Comparison of ENCODE assay signal across 8 cellular contexts in genomic region chr1:205812878-205813754, GRCh38. TPM values are rescaled to one million over a fixed set of nuclear protein-coding genes. Genes with fewer than 3 reads are reported as not detected.
DNase-seq lines count a peak whose midpoint lies in the region; ATAC-seq and TF ChIP-seq lines count a peak whose summit lies in the region.

TSS of gene SLC41A1 (minus strand) at chr1:205813198. CDS start at chr1:205810441, 2,757 bp downstream.

- 0 to 2% methylated on average over 34 to 38 of the region's 83 CpGs for WGBS in lower leg skin, 2 donors

- no peaks in the 10 kb centered on the region for H3K27me3 ChIP-seq in dorsolateral prefrontal cortex

- TF ChIP-seq CTCF in C4-2B (conservative IDR thresholded peaks at IDR 0.05) (no peak), dorsolateral prefrontal cortex (IDR thresholded peaks at IDR 0.05 in 54 of 56, conservative IDR thresholded peaks at IDR 0.05 in 2 of 56; ENCODE audit: low read depth in 1 of 56, partially characterized antibody in 56 of 56) (peak in 16 of 56 donors; percentile 3 to 49 (median 14)), lower leg skin (IDR thresholded peaks at IDR 0.05) (no peak)
- TF ChIP-seq CTCF in activated CD8-positive, alpha-beta T cell treated with anti-CD3 and anti-CD28 coated beads for 36 hours (IDR thresholded peaks at IDR 0.05), result no peak

- POLR2A ChIA-PET in activated CD8-positive, alpha-beta T cell treated with anti-CD3 and anti-CD28 coated beads for 36 hours (lab: Charles Lee), result interaction anchor here (1.2 to 1.8 kb wide), 2 partner anchors 20 to 38 kb away, joined by 3 to 6 read pairs; partner anchors contain the start of gene RAB29

- H3K4me3 ChIP-seq in dorsolateral prefrontal cortex (peak within 1 kb of the TSS; percentile 47 to 99 (median 90)), lower leg skin (ENCODE audit: low read depth, poor library complexity, severe bottlenecking) (peak within 1 kb of the TSS; percentile 71)

- DNase-seq in HT-29 (ENCODE audit: low spot score) (peak; percentile 88), NK-92 (lab: John Stamatoyannopoulos, UW; ENCODE audit: unreplicated experiment) (peak; percentile 44), dorsolateral prefrontal cortex (peak; percentile 91 to 98 (median 96)), lower leg skin (ENCODE audit: low spot score in 2 of 2) (peak; percentile 93 to 99)
- DNase-seq in activated CD8-positive, alpha-beta T cell treated with anti-CD3 and anti-CD28 coated beads for 36 hours, result peak; percentile 96
- DNase-seq in stimulated activated CD4-positive, alpha-beta T cell treated with anti-CD3 and anti-CD28 coated beads, Interleukin-4, amount 100 ng/mL, for 4 hours, result peak; percentile 85 to 89

- H3K27ac ChIP-seq in C4-2B (peak within 1 kb of the TSS; percentile 77), dorsolateral prefrontal cortex (peak within 1 kb of the TSS; percentile 68 to 97 (median 93))

- peak within 1 kb of the TSS; percentile 97 for H3K4me3 Mint-ChIP-seq in activated CD8-positive, alpha-beta T cell treated with anti-CD3 and anti-CD28 coated beads for 36 hours

- TF ChIP-seq POLR2A in lower leg skin (IDR thresholded peaks at IDR 0.05), result peak in 1 of 2 donors; percentile 9

- H3K36me3 Mint-ChIP-seq in activated CD8-positive, alpha-beta T cell treated with anti-CD3 and anti-CD28 coated beads for 36 hours (ENCODE audit: low read depth), result peaks cover 22% of the 10 kb centered on the region

- peak within 1 kb of the TSS; percentile 88 for H3K27ac Mint-ChIP-seq in activated CD8-positive, alpha-beta T cell treated with anti-CD3 and anti-CD28 coated beads for 36 hours

- peak; percentile 82 for ATAC-seq in GM19467 (IDR thresholded peaks at IDR 0.05; ENCODE audit: unreplicated experiment)
- ATAC-seq in activated CD8-positive, alpha-beta T cell treated with anti-CD3 and anti-CD28 coated beads for 36 hours, result peak; percentile 96

- H3K4me1 Mint-ChIP-seq in activated CD8-positive, alpha-beta T cell treated with anti-CD3 and anti-CD28 coated beads for 36 hours (ENCODE audit: low read depth), result peaks cover 52% of the 10 kb centered on the region

- H3K27me3 Mint-ChIP-seq in activated CD8-positive, alpha-beta T cell treated with anti-CD3 and anti-CD28 coated beads for 36 hours, result no peaks in the 10 kb centered on the region

- no peaks in the 10 kb centered on the region for H3K9me3 Mint-ChIP-seq in activated CD8-positive, alpha-beta T cell treated with anti-CD3 and anti-CD28 coated beads for 36 hours

- intact Hi-C loops in activated CD8-positive, alpha-beta T cell treated with anti-CD3 and anti-CD28 coated beads for 36 hours (cut with micrococcal nuclease), result no loop called here
- intact Hi-C loops in dorsolateral prefrontal cortex (cut with DNase I) (loop anchor here (2.0 to 5.0 kb wide), 2 partner anchors 64 to 164 kb away; no protein-coding TSS in a partner anchor), lower leg skin (cut with DNase I; ENCODE audit: low total_unique reads) (no loop called here)

- CTCF ChIA-PET in activated CD8-positive, alpha-beta T cell treated with anti-CD3 and anti-CD28 coated beads for 36 hours (lab: Charles Lee), result interaction anchor here (1.0 to 3.5 kb wide), 5 partner anchors 22 to 164 kb away, joined by 3 to 16 read pairs (median 5); partner anchors contain the start of gene PM20D1

RNA-seq across cellular contexts. Expression of gene SLC41A1, which starts in this region (rescaled TPM):
- total RNA-seq in HT-29 (2014; rRNA removed; shearing (Covaris generic)), result 5.0 and 5.4 TPM in 2 replicates
- 10 to 100 TPM; 33.6 to 35.3 TPM for total RNA-seq in activated CD8-positive, alpha-beta T cell treated with anti-CD3 and anti-CD28 coated beads for 36 hours
- 10 to 100 TPM; 27.3 to 87.8 (median 42.5) TPM for total RNA-seq in dorsolateral prefrontal cortex
- total RNA-seq in lower leg skin, result 10 to 100 TPM; 12.8 to 22.0 (median 15.8) TPM

Comparison
In these comparisons a context has a peak if more than half of its experiments do, and no peak if none do; other contexts are left out.
1. Peak in every context shown above with its lines: DNase-seq, ATAC-seq, H3K4me3 ChIP-seq and H3K27ac ChIP-seq.
2. DNase-seq: peak in every context shown above with its lines; median percentile 96 in activated CD8-positive, alpha-beta T cell treated with anti-CD3 and anti-CD28 coated beads for 36 hours; 96 in dorsolateral prefrontal cortex; 96 in lower leg skin; 88 in HT-29; 87 in stimulated activated CD4-positive, alpha-beta T cell treated with anti-CD3 and anti-CD28 coated beads, Interleukin-4, amount 100 ng/mL, for 4 hours; 44 in NK-92.
3. intact Hi-C loops: an anchor here in dorsolateral prefrontal cortex (2.0 to 5.0 kb wide); none called in activated CD8-positive, alpha-beta T cell treated with anti-CD3 and anti-CD28 coated beads for 36 hours and lower leg skin.